35 cellular contexts compared by ENCODE assay signal in genomic region chr5:135538261-135538660, GRCh38. TPM values are rescaled to one million over a fixed set of nuclear protein-coding genes. Genes with fewer than 3 reads are reported as not detected.
"Had no signal": no experiment of that assay in that cellular context is flagged by ENCODE, and none has a peak within 500 bp of the region (broad histone marks: within the 10 kb centered on the region; RNA-seq: fewer than 3 reads in every experiment).

No MANE protein-coding gene starts in this region.

- H3K36me3 Mint-ChIP-seq: mesothelial cell of epicardium; natural killer cell treated with Interleukin-12 subunit alpha and Interleukin-12 subunit beta and Interleukin-15 and Interleukin-18, amount 100 ng/mL, for 72 hours had no signal

- H3K4me2 ChIP-seq: smooth muscle cell had no signal

- H3K36me3 ChIP-seq: gastrocnemius medialis, left lung, ovary, suprapubic skin, transverse colon, vagina had no signal

- DNase-seq: dermis blood vessel endothelial cell; effector memory CD8-positive, alpha-beta T cell; foreskin fibroblast; gastrocnemius medialis; left cardiac atrium; left lung; mesenchymal stem cell; mucosa of descending colon; naive B cell; ovary; retina; stimulated activated CD4-positive, alpha-beta T cell treated with anti-CD3 and anti-CD28 coated beads, Interleukin-12 subunit alpha, Interleukin-12 subunit beta, amount 100 ng/mL, for 4 hours; stimulated activated CD4-positive, alpha-beta T cell treated with anti-CD3 and anti-CD28 coated beads, Interleukin-1b, Interleukin-23, amount 100 ng/mL, for 48 hours; stimulated activated CD4-positive, alpha-beta T cell treated with anti-CD3 and anti-CD28 coated beads, Interleukin-4, amount 100 ng/mL, for 1 hour; stimulated activated CD8-positive, alpha-beta memory T cell treated with anti-CD3 and anti-CD28 coated beads, Interleukin-4, amount 100 ng/mL, for 48 hours; stimulated activated naive CD4-positive, alpha-beta T cell; stimulated activated naive CD8-positive, alpha-beta T cell treated with anti-CD3 and anti-CD28 coated beads, Interleukin-15, amount 100 ng/mL, for 72 hours; transverse colon had no signal

- H3K27ac ChIP-seq: coronary artery, epithelial cell of prostate, gastrocnemius medialis, left lung, ovary, suprapubic skin, transverse colon, vagina had no signal

- H3K9me3 Mint-ChIP-seq: effector memory CD8-positive, alpha-beta T cell; natural killer cell treated with Interleukin-12 subunit alpha and Interleukin-12 subunit beta and Interleukin-15 and Interleukin-18, amount 100 ng/mL, for 72 hours; neural crest cell; stimulated activated naive CD8-positive, alpha-beta T cell treated with anti-CD3 and anti-CD28 coated beads, Interleukin-15, amount 100 ng/mL, for 72 hours had no signal

- H3K9me3 ChIP-seq: gastrocnemius medialis, left lung, mucosa of descending colon, suprapubic skin, transverse colon, vagina had no signal

- H3K27ac Mint-ChIP-seq: effector memory CD8-positive, alpha-beta T cell; mesothelial cell of epicardium; naive B cell; natural killer cell treated with Interleukin-12 subunit alpha and Interleukin-12 subunit beta and Interleukin-15 and Interleukin-18, amount 100 ng/mL, for 72 hours; stimulated activated naive CD8-positive, alpha-beta T cell treated with anti-CD3 and anti-CD28 coated beads, Interleukin-15, amount 100 ng/mL, for 72 hours had no signal

- H3K4me3 Mint-ChIP-seq: effector memory CD8-positive, alpha-beta T cell; mesothelial cell of epicardium; naive B cell; natural killer cell treated with Interleukin-12 subunit alpha and Interleukin-12 subunit beta and Interleukin-15 and Interleukin-18, amount 100 ng/mL, for 72 hours; neural crest cell; stimulated activated naive CD8-positive, alpha-beta T cell treated with anti-CD3 and anti-CD28 coated beads, Interleukin-15, amount 100 ng/mL, for 72 hours had no signal

- H3K27me3 ChIP-seq: vagina had no signal

- H3K4me3 ChIP-seq: coronary artery, gastrocnemius medialis, left lung, mucosa of descending colon, ovary, smooth muscle cell, suprapubic skin, transverse colon, vagina had no signal

RNA-seq across cellular contexts. Expression of gene NEUROG1, which starts 2.5 kb away (rescaled TPM):
- total RNA-seq: dermis blood vessel endothelial cell; esophagus mucosa; gastrocnemius medialis; glomerular endothelial cell; left cardiac atrium; left lung; lower leg skin; lung microvascular endothelial cell; mesothelial cell of epicardium; mucosa of descending colon; natural killer cell treated with Interleukin-12 subunit alpha and Interleukin-12 subunit beta and Interleukin-15 and Interleukin-18, amount 100 ng/mL, for 72 hours; ovary; posterior vena cava; pulmonary artery endothelial cell; sciatic nerve; smooth muscle cell; suprapubic skin; transverse colon; ureter; vagina had no signal

RNA-seq across cellular contexts. Expression of gene CXCL14, which starts 40.5 kb away (rescaled TPM):
- total RNA-seq: glomerular endothelial cell; kidney epithelial cell; lung microvascular endothelial cell; natural killer cell treated with Interleukin-12 subunit alpha and Interleukin-12 subunit beta and Interleukin-15 and Interleukin-18, amount 100 ng/mL, for 72 hours; neural crest cell; pulmonary artery endothelial cell had no signal
